ENCODE assay signal across 14 cellular contexts in genomic region chr5:431711-432050, GRCh38. TPM values are rescaled to one million over a fixed set of nuclear protein-coding genes. Genes with fewer than 3 reads are reported as not detected.
DNase-seq lines count a peak whose midpoint lies in the region; ATAC-seq, FAIRE-seq and TF ChIP-seq lines count a peak whose summit lies in the region.
"Had no signal": no experiment of that assay in that cellular context is flagged by ENCODE, and none has a peak within 500 bp of the region (broad histone marks: within the 10 kb centered on the region; RNA-seq: fewer than 3 reads in every experiment).

No MANE protein-coding gene starts in this region.

- H3K4me3 Mint-ChIP-seq in activated CD4-positive, alpha-beta memory T cell treated with anti-CD3 and anti-CD28 coated beads, Interleukin-2, amount 10 ng/mL, durations not matched to agents 7 days and 5 days: no peak overlapping the region
- no peak overlapping the region for H3K4me3 Mint-ChIP-seq in activated CD4-positive, alpha-beta memory T cell treated with anti-CD3 and anti-CD28 coated beads for 36 hours
- H3K4me3 Mint-ChIP-seq: IgD-negative memory B cell had no signal

- FAIRE-seq in K562 (lab: Jason Lieb, UNC) (peak; percentile 57), frontal cortex (lab: Jason Lieb, UNC) (no peak)
- FAIRE-seq: A549, GM19239 had no signal

- no peaks in the 10 kb centered on the region for H3K4me1 Mint-ChIP-seq in activated CD4-positive, alpha-beta memory T cell treated with anti-CD3 and anti-CD28 coated beads, Interleukin-2, amount 10 ng/mL, durations not matched to agents 7 days and 5 days
- H3K4me1 Mint-ChIP-seq in activated CD4-positive, alpha-beta memory T cell treated with anti-CD3 and anti-CD28 coated beads for 36 hours (ENCODE audit: low read depth): no peaks in the 10 kb centered on the region
- H3K4me1 Mint-ChIP-seq: IgD-negative memory B cell had no signal

- DNase-seq in activated CD4-positive, alpha-beta memory T cell treated with anti-CD3 and anti-CD28 coated beads, Interleukin-2, amount 10 ng/mL, durations not matched to agents 7 days and 5 days: peak; percentile 14
- DNase-seq in activated CD4-positive, alpha-beta memory T cell treated with anti-CD3 and anti-CD28 coated beads for 36 hours: no peak
- DNase-seq in K562 (ENCODE audit: extremely low read depth in 1 of 4, low spot score in 3 of 4) (no peak), spleen (peak; percentile 67), DMS114 treated with DMSO at 0.1 percent for 48 hours (lab: John Stamatoyannopoulos, UW; ENCODE audit: unreplicated experiment) (no peak), frontal cortex (ENCODE audit: low spot score in 2 of 2) (no peak), medulla oblongata (ENCODE audit: extremely low spot score) (no peak)
- DNase-seq: NK-92 treated with Interleukin-12 subunit alpha and Interleukin-12 subunit beta, amount 100 ng/mL, for 24 hours had no signal

- no peak for TF ChIP-seq CTCF in Loucy (conservative IDR thresholded peaks at IDR 0.05; ENCODE audit: low read length)
- no peak for TF ChIP-seq CTCF in K562 (IDR thresholded peaks at IDR 0.05 in 2 of 3, conservative IDR thresholded peaks at IDR 0.05 in 1 of 3; ENCODE audit: insufficient read depth in 2 of 3, low read depth in 1 of 3, low read length in 3 of 3)
- no peak for TF ChIP-seq CTCF in spleen (IDR thresholded peaks at IDR 0.05 in 8 of 11, conservative IDR thresholded peaks at IDR 0.05 in 3 of 11)

- H3K27me3 ChIP-seq in Loucy (ENCODE audit: insufficient read depth, low read length, poor library complexity, severe bottlenecking): no peaks in the 10 kb centered on the region
- peaks cover 44 to 90% of the 10 kb centered on the region in 2 experiments for H3K27me3 ChIP-seq in K562 (ENCODE audit: control insufficient read depth in 2 of 2, insufficient read depth in 2 of 2, low read length in 2 of 2)
- H3K27me3 ChIP-seq in spleen (replicated peaks in 1 of 7): peaks cover 0 to 13% (median 0%) of the 10 kb centered on the region in 7 donors

- intact Hi-C loops in activated CD4-positive, alpha-beta memory T cell treated with anti-CD3 and anti-CD28 coated beads for 36 hours (cut with micrococcal nuclease): loop anchor here (2.0 kb wide), 1 partner anchor 115 kb away; no protein-coding TSS in a partner anchor
- intact Hi-C loops in K562 (cut with micrococcal nuclease): loop anchor here (1.0 kb wide), 1 partner anchor 114 kb away; no protein-coding TSS in a partner anchor
- intact Hi-C loops in spleen (cut with DNase I; ENCODE audit: low total_unique reads): no loop called here

- CTCF ChIA-PET in activated CD4-positive, alpha-beta memory T cell treated with anti-CD3 and anti-CD28 coated beads, Interleukin-2, amount 10 ng/mL, durations not matched to agents 7 days and 5 days (lab: Charles Lee): interaction anchor here (0.6 to 3.1 kb wide), 11 partner anchors 10 to 243 kb away, joined by 3 to 34 read pairs (median 4); partner anchors contain the start of gene PDCD6
- CTCF ChIA-PET in activated CD4-positive, alpha-beta memory T cell treated with anti-CD3 and anti-CD28 coated beads for 36 hours (lab: Charles Lee): interaction anchor here (0.5 to 3.3 kb wide), 11 partner anchors 10 to 243 kb away, joined by 3 to 19 read pairs (median 4); partner anchors contain the start of gene PDCD6
- CTCF ChIA-PET in K562 (lab: Yijun Ruan, JAX; ENCODE audit: low intra/inter-chr PET ratio): interaction anchor here (1.0 to 1.2 kb wide), 2 partner anchors 236 to 389 kb away, joined by 3 to 5 read pairs; no protein-coding TSS in a partner anchor

- in situ Hi-C loops in K562 (cut with MboI): loop anchor here (5.0 kb wide), 1 partner anchor 119 kb away; no protein-coding TSS in a partner anchor

- H3K79me2 ChIP-seq in Loucy (ENCODE audit: insufficient read depth, low read length) (no peaks in the 10 kb centered on the region), K562 (ENCODE audit: control insufficient read depth, insufficient read depth, low read length) (no peaks in the 10 kb centered on the region)

- H4K20me1 ChIP-seq in Loucy (ENCODE audit: insufficient read depth, low read length, poor library complexity, severe bottlenecking): no peaks in the 10 kb centered on the region
- no peaks in the 10 kb centered on the region; the same call in 1 of the 2 replicates for H4K20me1 ChIP-seq in K562 (replicated peaks; ENCODE audit: control insufficient read depth, insufficient read depth, low read length)

- no peaks in the 10 kb centered on the region for H3K36me3 ChIP-seq in Loucy (ENCODE audit: insufficient read depth, low read length)
- no peaks in the 10 kb centered on the region for H3K36me3 ChIP-seq in K562 (ENCODE audit: control insufficient read depth, insufficient read depth, low read length)
- H3K36me3 ChIP-seq in spleen: peaks cover 0 to 33% (median 0%) of the 10 kb centered on the region in 6 donors
- H3K36me3 ChIP-seq: HAP-1 had no signal

- BruUV-seq in K562 (replicated peaks; lab: Mats Ljungman, UMichigan): no TSS peak

- H3K36me3 Mint-ChIP-seq in activated CD4-positive, alpha-beta memory T cell treated with anti-CD3 and anti-CD28 coated beads, Interleukin-2, amount 10 ng/mL, durations not matched to agents 7 days and 5 days (ENCODE audit: low read depth): peaks cover 8% of the 10 kb centered on the region
- H3K36me3 Mint-ChIP-seq in activated CD4-positive, alpha-beta memory T cell treated with anti-CD3 and anti-CD28 coated beads for 36 hours: peaks cover 2% of the 10 kb centered on the region

- no peak for ATAC-seq in K562

- H3K27me3 Mint-ChIP-seq in activated CD4-positive, alpha-beta memory T cell treated with anti-CD3 and anti-CD28 coated beads, Interleukin-2, amount 10 ng/mL, durations not matched to agents 7 days and 5 days: no peaks in the 10 kb centered on the region
- H3K27me3 Mint-ChIP-seq in activated CD4-positive, alpha-beta memory T cell treated with anti-CD3 and anti-CD28 coated beads for 36 hours: peaks cover 8% of the 10 kb centered on the region

- WGBS in K562 (ENCODE audit: insufficient coverage, low coverage, missing lambda C conversion rate): 26% methylated on average over 4 of the region's 4 CpGs
- 89 to 97% (median 92%) methylated on average over 4 of the region's 4 CpGs for WGBS in spleen, 5 donors

- TF ChIP-seq RAD21 in K562 (CRISPR knock-in tag; conservative IDR thresholded peaks at IDR 0.05 in 1 of 2, IDR thresholded peaks at IDR 0.05 in 1 of 2): no peak

- no peak overlapping the region for H3K27ac Mint-ChIP-seq in activated CD4-positive, alpha-beta memory T cell treated with anti-CD3 and anti-CD28 coated beads, Interleukin-2, amount 10 ng/mL, durations not matched to agents 7 days and 5 days
- H3K27ac Mint-ChIP-seq in activated CD4-positive, alpha-beta memory T cell treated with anti-CD3 and anti-CD28 coated beads for 36 hours: no peak overlapping the region

- TF ChIP-seq POLR2A in K562 (conservative IDR thresholded peaks at IDR 0.05): no peak
- no peak for TF ChIP-seq POLR2A in spleen (IDR thresholded peaks at IDR 0.05)

- TF ChIP-seq EP300 in K562 (IDR thresholded peaks at IDR 0.05; ENCODE audit: low read length): no peak

- H3K27ac ChIP-seq in K562 (ENCODE audit: extremely low read depth, low read depth, low read length): no peak overlapping the region
- no peak overlapping the region for H3K27ac ChIP-seq in spleen
- H3K27ac ChIP-seq: A549 had no signal

- H3K9me3 ChIP-seq in Loucy (ENCODE audit: insufficient read depth, low read depth, low read length) (no peaks in the 10 kb centered on the region), K562 (replicated peaks; ENCODE audit: control insufficient read depth, insufficient read depth, low read depth, low read length) (no peaks in the 10 kb centered on the region), spleen (no peaks in the 10 kb centered on the region)
- H3K9me3 ChIP-seq: A549, Caco-2, HAP-1 had no signal

- H3K9me2 ChIP-seq in Loucy (replicated peaks; ENCODE audit: low read depth, low read length): no peaks in the 10 kb centered on the region

- no peak overlapping the region for H3K4me2 ChIP-seq in Loucy (ENCODE audit: low read depth, low read length, poor library complexity, severe bottlenecking)
- H3K4me2 ChIP-seq in K562 (ENCODE audit: insufficient read depth, low read length): no peak overlapping the region
- H3K4me2 ChIP-seq: A549 had no signal

- no peaks in the 10 kb centered on the region for H3K9me1 ChIP-seq in K562 (ENCODE audit: control insufficient read depth, insufficient read depth, low read length)

- H3F3A ChIP-seq in Loucy (ENCODE audit: low read depth): no peaks in the 10 kb centered on the region

- POLR2A ChIA-PET in activated CD4-positive, alpha-beta memory T cell treated with anti-CD3 and anti-CD28 coated beads, Interleukin-2, amount 10 ng/mL, durations not matched to agents 7 days and 5 days (lab: Charles Lee): interaction anchor here (0.7 to 1.2 kb wide), 2 partner anchors 10 to 115 kb away, joined by 3 to 5 read pairs; no protein-coding TSS in a partner anchor
- POLR2A ChIA-PET in activated CD4-positive, alpha-beta memory T cell treated with anti-CD3 and anti-CD28 coated beads for 36 hours (lab: Charles Lee): no interaction called here
- POLR2A ChIA-PET in K562 (lab: Yijun Ruan, JAX): interaction anchor here (0.6 to 1.0 kb wide), 4 partner anchors 9 to 702 kb away, joined by 3 to 4 read pairs (median 3); partner anchors contain the start of genes BRD9 and TRIP13

- H3K9me3 Mint-ChIP-seq in activated CD4-positive, alpha-beta memory T cell treated with anti-CD3 and anti-CD28 coated beads, Interleukin-2, amount 10 ng/mL, durations not matched to agents 7 days and 5 days: no peaks in the 10 kb centered on the region
- no peaks in the 10 kb centered on the region for H3K9me3 Mint-ChIP-seq in activated CD4-positive, alpha-beta memory T cell treated with anti-CD3 and anti-CD28 coated beads for 36 hours
- H3K9me3 Mint-ChIP-seq: IgD-negative memory B cell had no signal

- no peak overlapping the region for H3K4me3 ChIP-seq in Loucy (ENCODE audit: low read length, poor library complexity, severe bottlenecking)
- H3K4me3 ChIP-seq in K562: no peak overlapping the region
- no peak overlapping the region for H3K4me3 ChIP-seq in spleen
- H3K4me3 ChIP-seq: A549, HAP-1 had no signal

- H3K4me1 ChIP-seq in Loucy (ENCODE audit: insufficient read depth, low read length, poor library complexity, severe bottlenecking) (peaks cover 24% of the 10 kb centered on the region), K562 (replicated peaks in 1 of 2; ENCODE audit: control insufficient read depth in 2 of 2, insufficient read depth in 2 of 2, low read length in 2 of 2) (peaks cover 0 to 51% of the 10 kb centered on the region in 2 experiments; a peak in 2 of 5 replicates), spleen (no peaks in the 10 kb centered on the region)
- H3K4me1 ChIP-seq: A549, HAP-1 had no signal

- H2AFZ ChIP-seq in Loucy (ENCODE audit: low read length): no peak overlapping the region
- H2AFZ ChIP-seq in K562 (ENCODE audit: low read depth, low read length): no peak overlapping the region

- H3K9ac ChIP-seq in Loucy (ENCODE audit: low read depth, low read length, poor library complexity, severe bottlenecking): peak overlapping the region; percentile 11
- no peak overlapping the region for H3K9ac ChIP-seq in K562 (ENCODE audit: insufficient read depth in 1 of 2, low read depth in 2 of 2, low read length in 2 of 2)

RNA-seq across cellular contexts. Expression of gene EXOC3, which starts 11.3 kb away (rescaled TPM):
- total RNA-seq in activated CD4-positive, alpha-beta memory T cell treated with anti-CD3 and anti-CD28 coated beads, Interleukin-2, amount 10 ng/mL, durations not matched to agents 7 days and 5 days: 10 to 100 TPM; 67.7 to 68.8 TPM
- 10 to 100 TPM; 49.9 to 54.5 TPM for total RNA-seq in activated CD4-positive, alpha-beta memory T cell treated with anti-CD3 and anti-CD28 coated beads for 36 hours
- 103 and 177 TPM in 2 replicates for total RNA-seq in K562 (2011; cell fraction: chromatin; rRNA removed; ENCODE audit: low replicate concordance)
- 66.8 and 69.0 TPM in 2 replicates for total RNA-seq in K562 (2011; cell fraction: nucleolus; rRNA removed)
- 75.2 and 79.0 TPM in 2 replicates for total RNA-seq in K562 (2011; cell fraction: nucleoplasm; rRNA removed)
- total RNA-seq in K562 (2014; rRNA removed) (22.4 and 27.5 TPM in 2 replicates), K562 (2014; rRNA removed; fragmentation: Illumina TruSeq; extraction: Trizol) (13.9 and 16.5 TPM in 2 replicates), K562 (2015; rRNA removed; fragmentation: Illumina TruSeq; extraction: Trizol) (22.4 and 22.9 TPM in 2 replicates), K562 (2021) (41.0 and 41.9 TPM in 2 replicates), spleen (10 to 100 TPM; 61.5 to 87.0 (median 77.5) TPM), frontal cortex (22.4 TPM)
- polyA plus RNA-seq in K562 (2011; rRNA removed) (15.5 and 18.8 TPM in 2 replicates), K562 (2014; fragmentation: Illumina TruSeq; extraction: Trizol) (22.9 and 25.8 TPM in 2 replicates), K562 (2014; fragmentation: Nextera tagmentation; extraction: Ambion mirVana) (1 to 10 TPM; 1.4 to 3.7 TPM), K562 (2014; rRNA removed) (25.6 and 26.4 TPM in 2 replicates), spleen (10 to 100 TPM; 22.7 to 62.0 (median 57.8) TPM)
- 12.0 and 15.7 TPM in 2 replicates for polyA plus RNA-seq in K562 (2011; cell fraction: cytosol; rRNA removed)
- polyA plus RNA-seq in K562 (2011; cell fraction: nucleus; rRNA removed): 37.6 and 54.4 TPM in 2 replicates
- polyA plus RNA-seq in K562 (2012): 34.5 and 78.0 TPM in 2 replicates
- polyA minus RNA-seq in K562 (2011; rRNA and poly(A)+ RNA removed): 13.4 and 17.1 TPM in 2 replicates
- 14.6 and 14.7 TPM in 2 replicates for polyA minus RNA-seq in K562 (2011; cell fraction: cytosol; rRNA and poly(A)+ RNA removed)
- 18.3 and 25.2 TPM in 2 replicates for polyA minus RNA-seq in K562 (2011; cell fraction: nucleus; rRNA and poly(A)+ RNA removed)

Comparison
In these comparisons a context has a peak if more than half of its experiments do, and no peak if none do; other contexts are left out.
1. DNase-seq: peak in activated CD4-positive, alpha-beta memory T cell treated with anti-CD3 and anti-CD28 coated beads, Interleukin-2, amount 10 ng/mL, durations not matched to agents 7 days and 5 days (single experiment) and spleen (single experiment); none in activated CD4-positive, alpha-beta memory T cell treated with anti-CD3 and anti-CD28 coated beads for 36 hours (single experiment), K562 (0 of 4), DMS114 treated with DMSO at 0.1 percent for 48 hours (single experiment), frontal cortex (0 of 2) and medulla oblongata (single experiment).